In the genomic region with DNA sequence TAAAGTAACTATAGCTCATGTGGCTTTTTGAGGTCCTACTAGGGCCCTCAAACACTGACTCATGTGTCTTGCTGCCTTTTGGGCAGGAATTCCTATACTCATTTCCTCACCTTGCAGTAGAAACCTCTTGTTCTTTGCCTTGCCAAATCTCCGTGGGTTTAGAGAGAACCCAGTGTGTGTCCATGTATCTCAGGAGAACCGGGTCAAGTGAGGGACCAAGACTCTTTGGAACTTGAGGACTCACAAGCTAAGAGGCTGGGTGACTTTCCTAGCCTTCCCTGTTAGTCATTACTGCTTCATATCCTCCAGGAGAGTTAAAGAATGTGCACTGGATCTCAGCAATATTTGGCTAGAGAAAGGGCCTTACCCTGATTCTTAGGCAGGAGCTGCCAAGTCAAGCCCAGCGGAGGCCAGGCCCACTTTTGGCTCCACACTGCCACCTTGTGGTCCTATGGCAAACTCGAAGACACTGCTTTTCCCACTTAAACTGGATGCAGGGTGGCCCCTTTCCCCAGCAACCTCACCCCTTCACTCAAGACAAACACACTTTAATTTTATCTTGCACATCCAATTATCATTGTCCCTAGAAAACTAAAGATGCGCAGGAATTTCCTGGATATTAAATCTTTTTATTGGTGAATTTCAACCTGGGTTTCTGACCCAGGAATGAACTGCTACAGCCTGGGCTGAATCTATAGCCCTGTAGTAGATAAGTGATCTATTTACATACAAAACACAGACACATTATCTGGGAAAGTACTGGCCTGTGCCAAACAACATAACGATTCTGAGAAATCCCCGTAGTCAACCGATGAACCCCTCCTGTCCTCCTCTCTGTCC, we compare ENCODE assay signal across 8 cellular contexts. TPM values are rescaled to one million over a fixed set of nuclear protein-coding genes. Genes with fewer than 3 reads are reported as not detected.
DNase-seq lines count a peak whose midpoint lies in the region; ATAC-seq lines count a peak whose summit lies in the region.

No MANE protein-coding gene starts in this region.

- H4K91ac ChIP-seq in mesenchymal stem cell (ENCODE audit: low read length) = no peak overlapping the region

- no peak overlapping the region for H3K23ac ChIP-seq in mesenchymal stem cell (ENCODE audit: low read length in 2 of 2)

- H3K4me3 ChIP-seq in mesenchymal stem cell (ENCODE audit: insufficient read depth in 1 of 2, low read depth in 1 of 2, low read length in 2 of 2) = no peak overlapping the region

- peaks cover 0 to 4% of the 10 kb centered on the region in 2 experiments for H3K27me3 ChIP-seq in mesenchymal stem cell (ENCODE audit: control insufficient read depth in 1 of 2, insufficient read depth in 1 of 2, low read length in 2 of 2)

- H3K36me3 ChIP-seq in mesenchymal stem cell (ENCODE audit: control insufficient read depth in 1 of 2, insufficient read depth in 2 of 2, low read depth in 1 of 2, low read length in 2 of 2) = peaks cover 0 to 13% of the 10 kb centered on the region in 2 experiments

- DNase-seq in EH (ENCODE audit: low read depth) (peak; percentile 85), HK-2 (ENCODE audit: unreplicated experiment) (peak; percentile 83), NCI-H774 (lab: John Stamatoyannopoulos, UW) (peak; percentile 61), mesenchymal stem cell (peak; percentile 67)
- peak; percentile 84 to 85 for DNase-seq in activated CD4-positive, alpha-beta T cell treated with anti-CD3 and anti-CD28 coated beads, Interleukin-2, amount 50 U/mL, for 48 hours
- peak; percentile 70 for DNase-seq in effector CD4-positive, alpha-beta T cell
- peak; percentile 49 for DNase-seq in stimulated activated CD8-positive, alpha-beta memory T cell treated with anti-CD3 and anti-CD28 coated beads, Interleukin-15, amount 100 ng/mL, for 48 hours (ENCODE audit: low read depth in 2 of 2)

- H2BK120ac ChIP-seq in mesenchymal stem cell (ENCODE audit: low read depth, low read length) = no peak overlapping the region

- no peak overlapping the region for H3K14ac ChIP-seq in mesenchymal stem cell (ENCODE audit: low read length in 2 of 2)

- H2BK15ac ChIP-seq in mesenchymal stem cell (ENCODE audit: low read depth, poor library complexity, severe bottlenecking) = no peak overlapping the region

- no peak overlapping the region for H3K18ac ChIP-seq in mesenchymal stem cell (ENCODE audit: low read depth in 1 of 2, low read length in 2 of 2)

- H3K4ac ChIP-seq in mesenchymal stem cell (ENCODE audit: low read depth in 1 of 2, low read length in 2 of 2) = no peak overlapping the region

- peaks cover 1% of the 10 kb centered on the region for H3K4me1 ChIP-seq in mesenchymal stem cell (ENCODE audit: control insufficient read depth, insufficient read depth, low read depth, low read length)

- WGBS in mesenchymal stem cell = 57% methylated on average over 7 of the region's 8 CpGs

- no peak overlapping the region for H4K8ac ChIP-seq in mesenchymal stem cell (ENCODE audit: low read length)

- no peak overlapping the region for H2AFZ ChIP-seq in mesenchymal stem cell (ENCODE audit: low read depth, low read length)

- no peak overlapping the region for H2BK12ac ChIP-seq in mesenchymal stem cell (ENCODE audit: low read length in 2 of 2)

- H3K9ac ChIP-seq in mesenchymal stem cell (ENCODE audit: low read length) = peak overlapping the region; percentile 13

- no peak overlapping the region for H2BK5ac ChIP-seq in mesenchymal stem cell (ENCODE audit: low read depth, low read length, poor library complexity, severe bottlenecking)

- H3K9me3 ChIP-seq in mesenchymal stem cell (ENCODE audit: control insufficient read depth, low read length) = no peaks in the 10 kb centered on the region

- no peak overlapping the region for H2AK5ac ChIP-seq in mesenchymal stem cell (ENCODE audit: low read length, severe bottlenecking)

- no peak for ATAC-seq in GM19023 (IDR thresholded peaks at IDR 0.05; ENCODE audit: unreplicated experiment)

- H3K79me1 ChIP-seq in mesenchymal stem cell (replicated peaks; ENCODE audit: low read length, poor library complexity, severe bottlenecking) = no peaks in the 10 kb centered on the region

- H3K27ac ChIP-seq in mesenchymal stem cell (ENCODE audit: low read length, poor library complexity, severe bottlenecking) = no peak overlapping the region

- H3K4me2 ChIP-seq in mesenchymal stem cell (ENCODE audit: low read length, poor library complexity, severe bottlenecking) = no peak overlapping the region

RNA-seq across cellular contexts. Expression of a gene that starts 10.6 kb away (rescaled TPM):
- not detected for polyA plus RNA-seq in mesenchymal stem cell (2013, experiment 1 of 2)
- polyA plus RNA-seq in mesenchymal stem cell (2013, experiment 2 of 2) = not detected

RNA-seq across cellular contexts. Expression of a gene that starts 53.6 kb away (rescaled TPM):
- polyA plus RNA-seq in mesenchymal stem cell (2013, experiment 1 of 2) = not detected
- not detected for polyA plus RNA-seq in mesenchymal stem cell (2013, experiment 2 of 2)
